17 cellular contexts compared by ENCODE assay signal in the genomic region with DNA sequence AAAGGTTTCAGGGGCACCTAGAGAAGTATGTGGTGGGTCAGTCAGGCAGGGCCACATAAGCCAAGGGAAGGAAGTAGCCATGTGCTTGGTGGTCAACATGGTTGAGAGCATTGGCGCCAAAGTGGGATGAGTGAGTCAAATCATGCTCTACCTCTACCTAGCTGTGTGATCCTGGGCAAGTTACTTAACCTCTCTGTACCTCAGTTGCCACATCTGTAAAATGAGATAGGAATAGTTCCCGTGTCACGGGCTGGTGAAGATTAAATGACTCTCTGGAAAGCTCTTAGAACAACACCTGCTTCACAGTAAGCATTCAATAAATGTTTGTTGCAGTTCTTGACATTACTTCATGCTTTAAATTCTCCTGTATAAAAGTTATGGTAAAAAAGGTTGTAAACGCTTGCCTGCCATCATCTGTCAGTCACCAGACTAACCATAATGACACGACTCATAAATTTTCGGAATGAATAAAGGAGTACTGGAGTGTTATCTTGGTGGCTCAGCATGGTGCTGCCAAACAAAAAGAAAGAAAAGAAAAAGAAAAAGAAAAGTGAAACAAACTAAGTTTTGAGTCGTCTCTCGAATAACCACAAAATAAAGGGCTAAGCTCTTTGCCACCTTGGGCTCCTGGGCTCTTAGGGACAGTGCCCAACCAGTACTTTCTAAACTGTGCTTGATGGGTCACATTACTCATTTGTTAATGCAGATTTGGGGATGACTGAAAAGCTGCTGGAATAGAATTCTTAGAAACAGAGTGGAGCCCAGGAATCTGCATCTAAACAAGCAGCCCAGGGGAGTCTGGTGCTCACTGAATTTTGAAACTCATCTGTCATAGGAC.
DNase-seq lines count a peak whose midpoint lies in the region; ATAC-seq, FAIRE-seq and TF ChIP-seq lines count a peak whose summit lies in the region.
"Had no signal": no experiment of that assay in that cellular context is flagged by ENCODE, and none has a peak within 500 bp of the region (broad histone marks: within the 10 kb centered on the region; RNA-seq: fewer than 3 reads in every experiment).

No MANE protein-coding gene starts in this region.

- peak overlapping the region; percentile 13; the same call in 1 of the 2 replicates for H3K27ac ChIP-seq in KMS-11
- H3K27ac ChIP-seq in K562 (ENCODE audit: extremely low read depth, low read depth, low read length), result no peak overlapping the region
- no peak overlapping the region for H3K27ac ChIP-seq in foreskin keratinocyte
- H3K27ac ChIP-seq: A549 had no signal

- H3K4me3 ChIP-seq in KMS-11 (IDR thresholded peaks at IDR 0.05; ENCODE audit: insufficient read depth, low read depth, low read length), result no peak overlapping the region
- H3K4me3 ChIP-seq in K562, result no peak overlapping the region
- H3K4me3 ChIP-seq: A549 had no signal

- CTCF ChIA-PET in K562 (lab: Yijun Ruan, JAX; ENCODE audit: low intra/inter-chr PET ratio), result interaction anchor here (0.6 kb wide), 1 partner anchor 436 kb away, joined by 3 read pairs; no protein-coding TSS in a partner anchor

- H3K79me2 ChIP-seq in KMS-11 (ENCODE audit: insufficient read depth, low read depth) (no peaks in the 10 kb centered on the region), K562 (ENCODE audit: control insufficient read depth, insufficient read depth, low read length) (no peaks in the 10 kb centered on the region)

- TF ChIP-seq POLR2A in K562 (conservative IDR thresholded peaks at IDR 0.05) (no peak), GM18505 (IDR thresholded peaks at IDR 0.05; ENCODE audit: borderline replicate concordance, extremely low read depth, insufficient read depth, insufficient read length) (no peak)

- peak overlapping the region; percentile 61 for H3K4me2 ChIP-seq in KMS-11
- no peak overlapping the region for H3K4me2 ChIP-seq in K562 (ENCODE audit: insufficient read depth, low read length)
- H3K4me2 ChIP-seq: A549 had no signal

- no peak for TF ChIP-seq CTCF in KMS-11 (conservative IDR thresholded peaks at IDR 0.05; ENCODE audit: low read depth, low read length)
- TF ChIP-seq CTCF in K562 (IDR thresholded peaks at IDR 0.05 in 2 of 3, conservative IDR thresholded peaks at IDR 0.05 in 1 of 3; ENCODE audit: insufficient read depth in 2 of 3, low read depth in 1 of 3, low read length in 3 of 3), result no peak
- TF ChIP-seq CTCF in nephron progenitor cell (IDR thresholded peaks at IDR 0.05), result no peak
- no peak for TF ChIP-seq CTCF in foreskin keratinocyte (conservative IDR thresholded peaks at IDR 0.05)

- peaks cover 6% of the 10 kb centered on the region for H3K9me3 Mint-ChIP-seq in nephron progenitor cell

- H2AFZ ChIP-seq in KMS-11 (ENCODE audit: low read depth) (no peak overlapping the region), K562 (ENCODE audit: low read depth, low read length) (peak overlapping the region; percentile 5; the same call in 1 of the 2 replicates)

- H3K9me3 ChIP-seq in K562 (replicated peaks; ENCODE audit: control insufficient read depth, insufficient read depth, low read depth, low read length), result no peaks in the 10 kb centered on the region
- H3K9me3 ChIP-seq: A549 had no signal

- H3K27me3 Mint-ChIP-seq in nephron progenitor cell (ENCODE audit: low read depth, poor library complexity), result peaks cover 3% of the 10 kb centered on the region

- no peak for TF ChIP-seq RAD21 in K562 (CRISPR knock-in tag; conservative IDR thresholded peaks at IDR 0.05 in 1 of 2, IDR thresholded peaks at IDR 0.05 in 1 of 2)

- no TSS peak for BruUV-seq in K562 (replicated peaks; lab: Mats Ljungman, UMichigan)

- H3K9ac ChIP-seq in KMS-11, result no peak overlapping the region
- no peak overlapping the region for H3K9ac ChIP-seq in K562 (ENCODE audit: insufficient read depth in 1 of 2, low read depth in 2 of 2, low read length in 2 of 2)

- H3K36me3 ChIP-seq in KMS-11 (ENCODE audit: insufficient read depth) (no peaks in the 10 kb centered on the region), K562 (ENCODE audit: control insufficient read depth, insufficient read depth, low read length) (no peaks in the 10 kb centered on the region)

- peaks cover 63% of the 10 kb centered on the region for H3K4me1 Mint-ChIP-seq in nephron progenitor cell
- H3K4me1 Mint-ChIP-seq: CD14-positive monocyte had no signal

- no peak overlapping the region for H3K4me3 Mint-ChIP-seq in nephron progenitor cell
- H3K4me3 Mint-ChIP-seq: CD14-positive monocyte, H9 had no signal

- H3K36me3 Mint-ChIP-seq in nephron progenitor cell (ENCODE audit: low read depth), result peaks cover 35% of the 10 kb centered on the region

- WGBS in K562 (ENCODE audit: insufficient coverage, low coverage, missing lambda C conversion rate), result 13% methylated on average over 7 of the region's 8 CpGs

- H3K27me3 ChIP-seq in KMS-11 (ENCODE audit: insufficient read depth, low read depth) (no peaks in the 10 kb centered on the region), K562 (ENCODE audit: control insufficient read depth in 2 of 2, insufficient read depth in 2 of 2, low read length in 2 of 2) (no peaks in the 10 kb centered on the region; a peak in 1 of 5 replicates), foreskin keratinocyte (no peaks in the 10 kb centered on the region)

- in situ Hi-C loops in K562 (cut with MboI), result no loop called here

- no peak for TF ChIP-seq EP300 in K562 (IDR thresholded peaks at IDR 0.05; ENCODE audit: low read length)

- H3K27ac Mint-ChIP-seq in nephron progenitor cell, result peak overlapping the region; percentile 34
- H3K27ac Mint-ChIP-seq: CD14-positive monocyte had no signal

- ATAC-seq in K562 (no peak), foreskin keratinocyte (no peak), GM19035 (IDR thresholded peaks at IDR 0.05; ENCODE audit: unreplicated experiment) (no peak), GM18505 (IDR thresholded peaks at IDR 0.05; ENCODE audit: unreplicated experiment) (no peak)
- ATAC-seq: A549 had no signal

- DNase-seq in DMS79 (lab: John Stamatoyannopoulos, UW), result peak; percentile 56
- no peak for DNase-seq in K562 (ENCODE audit: extremely low read depth in 1 of 4, low spot score in 3 of 4)
- no peak for DNase-seq in nephron progenitor cell
- no peak for DNase-seq in foreskin keratinocyte
- no peak for DNase-seq in activated naive CD4-positive, alpha-beta T cell (lab: John Stamatoyannopoulos, UW)
- DNase-seq: GF-D8, H9, NCI-H1092, NCI-H446 treated with DMSO at 0.1 percent for 48 hours, NCI-H774, SHP77 treated with DMSO at 0.1 percent for 48 hours had no signal

- H3K4me1 ChIP-seq in KMS-11 (ENCODE audit: low read depth, poor library complexity, severe bottlenecking), result peaks cover 16% of the 10 kb centered on the region
- H3K4me1 ChIP-seq in K562 (replicated peaks in 1 of 2; ENCODE audit: control insufficient read depth in 2 of 2, insufficient read depth in 2 of 2, low read length in 2 of 2), result peaks cover 0 to 8% of the 10 kb centered on the region in 2 experiments; a peak in 2 of 5 replicates
- no peaks in the 10 kb centered on the region for H3K4me1 ChIP-seq in foreskin keratinocyte
- H3K4me1 ChIP-seq: A549 had no signal

- no peak for FAIRE-seq in K562 (lab: Jason Lieb, UNC)
- FAIRE-seq: A549, RCC 7860 had no signal

- POLR2A ChIA-PET in K562 (lab: Yijun Ruan, JAX), result no interaction called here

- no peaks in the 10 kb centered on the region for H3K9me1 ChIP-seq in K562 (ENCODE audit: control insufficient read depth, insufficient read depth, low read length)

- intact Hi-C loops in K562 (cut with micrococcal nuclease), result no loop called here

- H4K20me1 ChIP-seq in KMS-11 (ENCODE audit: insufficient read depth) (no peaks in the 10 kb centered on the region), K562 (replicated peaks; ENCODE audit: control insufficient read depth, insufficient read depth, low read length) (no peaks in the 10 kb centered on the region)

TF ChIP-seq in K562, 482 proteins besides CTCF, POLR2A, EP300 and RAD21 (continues in another document):
- no peak for TF ChIP-seq SIRT6 (IDR thresholded peaks at IDR 0.05; ENCODE audit: low read depth, low read length)
- TF ChIP-seq SMARCA5 (IDR thresholded peaks at IDR 0.05), result 0 out of 2 replicates have a peak, but pooled peaks have one; percentile 72
- TF ChIP-seq BCOR (IDR thresholded peaks at IDR 0.05), result peak; percentile 59; the same call in 1 of the 2 replicates
- no peak for TF ChIP-seq BMI1 (IDR thresholded peaks at IDR 0.05; ENCODE audit: low read length)
- TF ChIP-seq SMARCA4 (IDR thresholded peaks at IDR 0.05), result 0 out of 2 replicates have a peak, but pooled peaks have one; percentile 27
- TF ChIP-seq NBN (IDR thresholded peaks at IDR 0.05; ENCODE audit: low read depth), result no peak
- TF ChIP-seq HNRNPLL (IDR thresholded peaks at IDR 0.05; ENCODE audit: low read depth, low read length, poor library complexity, severe bottlenecking), result no peak
- TF ChIP-seq POLR2H (tag; IDR thresholded peaks at IDR 0.05; ENCODE audit: low read depth), result no peak
- TF ChIP-seq TEAD4 (IDR thresholded peaks at IDR 0.05; ENCODE audit: low read length), result peak; percentile 17; the same call in 1 of the 2 replicates
- no peak for TF ChIP-seq TEAD4 (CRISPR knock-in tag; IDR thresholded peaks at IDR 0.05; ENCODE audit: borderline replicate concordance)
- 0 out of 2 replicates have a peak, but pooled peaks have one; percentile 9 for TF ChIP-seq MAFG (tag; conservative IDR thresholded peaks at IDR 0.05)
- no peak for TF ChIP-seq POLR2B (IDR thresholded peaks at IDR 0.05; ENCODE audit: low read depth, partially characterized antibody)
- TF ChIP-seq CBFB (CRISPR knock-in tag; IDR thresholded peaks at IDR 0.05), result no peak
- TF ChIP-seq ASH1L (IDR thresholded peaks at IDR 0.05; ENCODE audit: borderline replicate concordance, low read depth, partially characterized antibody), result no peak
